In genomic region chr3:194730369-194730768, GRCh38 we compare ENCODE assay signal across 15 cellular contexts. TPM values are rescaled to one million over a fixed set of nuclear protein-coding genes. Genes with fewer than 3 reads are reported as not detected.
DNase-seq lines count a peak whose midpoint lies in the region; ATAC-seq lines count a peak whose summit lies in the region.
"Had no signal": no experiment of that assay in that cellular context is flagged by ENCODE, and none has a peak within 500 bp of the region (broad histone marks: within the 10 kb centered on the region; RNA-seq: fewer than 3 reads in every experiment).

No MANE protein-coding gene starts in this region.

- peaks cover 3% of the 10 kb centered on the region for H3K9me3 Mint-ChIP-seq in activated naive CD4-positive, alpha-beta T cell treated with anti-CD3 and anti-CD28 coated beads for 36 hours
- H3K9me3 Mint-ChIP-seq: activated T-helper 2 cell treated with anti-CD3 and anti-CD28 coated beads, Interferon-gamma antibody, Interleukin-2, Interleukin-4, amounts not matched to agents 10 μg/mL and 5 μg/mL and 100 μg/mL, durations not matched to agents 14 hours and 24 hours and 36 hours; effector memory CD8-positive, alpha-beta T cell had no signal

- H3K9me3 ChIP-seq in HAP-1 (0 out of 2 replicates have a peak, but pooled peaks cover 6% of the 10 kb centered on the region), skeletal muscle satellite cell (replicated peaks; ENCODE audit: low read length) (no peaks in the 10 kb centered on the region)
- H3K9me3 ChIP-seq in effector memory CD4-positive, alpha-beta T cell (ENCODE audit: control insufficient read depth, low read length) = no peaks in the 10 kb centered on the region

- H3K4me1 ChIP-seq in HAP-1 = peaks cover 8% of the 10 kb centered on the region
- no peaks in the 10 kb centered on the region for H3K4me1 ChIP-seq in skeletal muscle satellite cell (ENCODE audit: control insufficient read depth, insufficient read depth, low read length)
- H3K4me1 ChIP-seq in effector memory CD4-positive, alpha-beta T cell (ENCODE audit: control insufficient read depth, insufficient read depth, low read length, poor library complexity, severe bottlenecking) = no peaks in the 10 kb centered on the region

- H3K9ac ChIP-seq in skeletal muscle satellite cell (ENCODE audit: low read depth, low read length) = no peak overlapping the region

- H3K27ac ChIP-seq in effector memory CD4-positive, alpha-beta T cell (ENCODE audit: insufficient read depth, low read length, poor library complexity, severe bottlenecking) = no peak overlapping the region

- no peak overlapping the region for H3K4me3 Mint-ChIP-seq in activated naive CD4-positive, alpha-beta T cell treated with anti-CD3 and anti-CD28 coated beads for 36 hours
- H3K4me3 Mint-ChIP-seq: effector memory CD8-positive, alpha-beta T cell had no signal

- peak overlapping the region; percentile 19 for H3K4me2 ChIP-seq in skeletal muscle satellite cell (ENCODE audit: low read length)

- intact Hi-C loops in activated naive CD4-positive, alpha-beta T cell treated with anti-CD3 and anti-CD28 coated beads for 36 hours (cut with micrococcal nuclease) = no loop called here

- no peaks in the 10 kb centered on the region for H3K4me1 Mint-ChIP-seq in activated naive CD4-positive, alpha-beta T cell treated with anti-CD3 and anti-CD28 coated beads for 36 hours (ENCODE audit: low read depth)

- in situ Hi-C loops in HAP-1 (cut with MboI; ENCODE audit: low sequenced_read_pairs) (no loop called here), T47D (cut with HindIII; ENCODE audit: low pct_unique_long_range_greater_than_20kb, low sequenced_read_pairs) (no loop called here)

- no peak for ATAC-seq in HG03280 (IDR thresholded peaks at IDR 0.05; ENCODE audit: unreplicated experiment)
- ATAC-seq: effector memory CD8-positive, alpha-beta T cell; left ventricle myocardium superior had no signal

- H3K36me3 Mint-ChIP-seq in activated naive CD4-positive, alpha-beta T cell treated with anti-CD3 and anti-CD28 coated beads for 36 hours (ENCODE audit: low read depth) = no peaks in the 10 kb centered on the region

- H3K27me3 Mint-ChIP-seq in activated naive CD4-positive, alpha-beta T cell treated with anti-CD3 and anti-CD28 coated beads for 36 hours (ENCODE audit: low read depth) = peaks cover 2% of the 10 kb centered on the region

- CTCF ChIA-PET in activated naive CD4-positive, alpha-beta T cell treated with anti-CD3 and anti-CD28 coated beads for 36 hours (lab: Charles Lee) = no interaction called here

- DNase-seq in HAP-1 (ENCODE audit: low spot score in 2 of 2) = peak; percentile 36 to 71
- DNase-seq in NCI-H446 treated with DMSO at 0.1 percent for 48 hours (lab: John Stamatoyannopoulos, UW) = peak; percentile 82
- DNase-seq in T47D (ENCODE audit: low read depth in 1 of 2, low spot score in 1 of 2) = peak; percentile 67 to 100
- DNase-seq in stimulated activated CD4-positive, alpha-beta T cell treated with anti-CD3 and anti-CD28 coated beads, Interleukin-2, amount 100 ng/mL, for 24 hours = no peak
- no peak for DNase-seq in effector memory CD4-positive, alpha-beta T cell
- DNase-seq in activated naive CD4-positive, alpha-beta T cell treated with anti-CD3 and anti-CD28 coated beads for 36 hours = no peak
- DNase-seq: effector memory CD8-positive, alpha-beta T cell; HCEC 1CT; KBM-7; left ventricle myocardium superior; stimulated activated naive CD4-positive, alpha-beta T cell treated with Interleukin-2 at 50 U/mL for 16 hours; T-helper 2 cell had no signal

- H3K27me3 ChIP-seq in HAP-1 (ENCODE audit: low read depth) (0 out of 2 replicates have a peak, but pooled peaks cover 6% of the 10 kb centered on the region), skeletal muscle satellite cell (ENCODE audit: control insufficient read depth, insufficient read depth, low read length) (peaks cover 53% of the 10 kb centered on the region)
- peaks cover 3% of the 10 kb centered on the region for H3K27me3 ChIP-seq in effector memory CD4-positive, alpha-beta T cell (replicated peaks; ENCODE audit: control insufficient read depth, insufficient read depth, low read length, poor library complexity, severe bottlenecking)

- no peak overlapping the region for H3K27ac Mint-ChIP-seq in activated naive CD4-positive, alpha-beta T cell treated with anti-CD3 and anti-CD28 coated beads for 36 hours
- H3K27ac Mint-ChIP-seq: activated T-helper 2 cell treated with anti-CD3 and anti-CD28 coated beads, Interferon-gamma antibody, Interleukin-2, Interleukin-4, amounts not matched to agents 10 μg/mL and 5 μg/mL and 100 μg/mL, durations not matched to agents 14 hours and 24 hours and 36 hours; effector memory CD8-positive, alpha-beta T cell had no signal

- no peaks in the 10 kb centered on the region for H3K36me3 ChIP-seq in HAP-1 (replicated peaks)
- H3K36me3 ChIP-seq in skeletal muscle satellite cell (ENCODE audit: insufficient read depth, low read length) = no peaks in the 10 kb centered on the region
- no peaks in the 10 kb centered on the region for H3K36me3 ChIP-seq in effector memory CD4-positive, alpha-beta T cell (ENCODE audit: control insufficient read depth, insufficient read depth, low read length)

- no peak overlapping the region for H3K4me3 ChIP-seq in HAP-1
- no peak overlapping the region for H3K4me3 ChIP-seq in skeletal muscle satellite cell (ENCODE audit: low read length)
- H3K4me3 ChIP-seq in effector memory CD4-positive, alpha-beta T cell (ENCODE audit: insufficient read depth, low read depth, low read length, poor library complexity, severe bottlenecking) = no peak overlapping the region

RNA-seq across cellular contexts. Expression of gene FAM43A, which starts 44.7 kb away (rescaled TPM):
- total RNA-seq in skeletal muscle satellite cell (2012; rRNA removed) = 2.3 and 3.5 TPM in 2 replicates
- 1 to 10 TPM; 1.4 to 1.6 TPM for total RNA-seq in activated naive CD4-positive, alpha-beta T cell treated with anti-CD3 and anti-CD28 coated beads for 36 hours

RNA-seq across cellular contexts. Expression of gene LSG1, which starts 58.4 kb away (rescaled TPM):
- 36.5 and 40.6 TPM in 2 replicates for total RNA-seq in skeletal muscle satellite cell (2012; rRNA removed)
- total RNA-seq in activated naive CD4-positive, alpha-beta T cell treated with anti-CD3 and anti-CD28 coated beads for 36 hours = 10 to 100 TPM; 26.4 to 27.0 TPM

Comparison
In these comparisons a context has a peak if more than half of its experiments do, and no peak if none do; other contexts are left out.
1. DNase-seq: peak in HAP-1 (2 of 2), NCI-H446 treated with DMSO at 0.1 percent for 48 hours (single experiment) and T47D (2 of 2); none in stimulated activated CD4-positive, alpha-beta T cell treated with anti-CD3 and anti-CD28 coated beads, Interleukin-2, amount 100 ng/mL, for 24 hours (0 of 2), effector memory CD4-positive, alpha-beta T cell (0 of 3) and activated naive CD4-positive, alpha-beta T cell treated with anti-CD3 and anti-CD28 coated beads for 36 hours (single experiment).